ENCODE assay signal across 18 cellular contexts in the genomic region with DNA sequence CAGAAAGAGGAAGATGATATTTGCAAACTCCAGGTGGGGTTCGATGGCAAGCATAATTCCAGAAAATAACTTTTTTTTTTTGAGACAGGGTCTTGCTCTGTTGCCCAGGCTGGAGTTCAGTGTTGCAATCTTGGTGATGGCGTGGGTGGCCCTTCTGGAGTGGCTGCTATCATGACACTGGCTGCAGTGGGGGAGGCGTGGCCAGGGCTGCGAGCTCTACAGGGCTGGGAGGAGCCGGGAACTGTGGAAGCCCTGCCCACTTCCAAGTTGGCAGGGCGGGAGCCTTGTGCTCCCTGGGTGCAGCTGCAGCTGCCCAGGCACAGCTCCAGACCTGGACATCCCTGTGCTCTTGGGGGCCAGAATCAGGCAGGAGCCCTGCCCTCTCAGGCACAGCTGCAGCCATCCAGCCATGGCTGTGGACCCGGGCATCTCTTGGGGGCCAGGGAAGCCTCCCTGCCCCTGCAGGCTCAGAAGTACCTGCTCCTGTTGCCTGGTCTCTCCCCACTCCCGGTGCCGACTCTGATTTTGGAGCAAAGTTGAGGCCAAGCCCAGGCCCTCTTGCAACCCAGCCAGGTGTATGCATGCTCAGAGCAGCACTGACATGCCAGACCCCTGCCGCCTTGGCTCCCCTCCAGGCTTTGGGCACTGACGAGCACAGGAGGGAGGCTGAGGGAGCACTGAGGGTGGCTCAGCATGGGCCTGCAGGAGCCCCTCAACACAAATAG. TPM values are rescaled to one million over a fixed set of nuclear protein-coding genes. Genes with fewer than 3 reads are reported as not detected.
A peak's percentile ranks its signal among the peaks of the same experiment; 100 is the strongest.
DNase-seq lines count a peak whose midpoint lies in the region; ATAC-seq, FAIRE-seq and TF ChIP-seq lines count a peak whose summit lies in the region.
"Had no signal": no experiment of that assay in that cellular context is flagged by ENCODE, and none has a peak within 500 bp of the region (broad histone marks: within the 10 kb centered on the region; RNA-seq: fewer than 3 reads in every experiment).

No MANE protein-coding gene starts in this region.

- H2BK5ac ChIP-seq in mesenchymal stem cell (ENCODE audit: low read depth, low read length, poor library complexity, severe bottlenecking) = no peak overlapping the region

- peaks cover 11% of the 10 kb centered on the region for H3K27me3 Mint-ChIP-seq in GM23338 (ENCODE audit: insufficient read depth, low read depth, poor library complexity)
- H3K27me3 Mint-ChIP-seq: CD4-positive, alpha-beta memory T cell; T-helper 17 cell had no signal

- peak overlapping the region; percentile 8 for H4K91ac ChIP-seq in mesenchymal stem cell (ENCODE audit: low read length)

- peak overlapping the region in 1 of 2 experiments; percentile 14 for H3K23ac ChIP-seq in mesenchymal stem cell (ENCODE audit: low read length in 2 of 2)

- H3K9me3 ChIP-seq in MG63 = no peaks in the 10 kb centered on the region
- H3K9me3 ChIP-seq in K562 (replicated peaks; ENCODE audit: control insufficient read depth, insufficient read depth, low read depth, low read length) = no peaks in the 10 kb centered on the region
- H3K9me3 ChIP-seq in mesenchymal stem cell (ENCODE audit: control insufficient read depth, low read length) = no peaks in the 10 kb centered on the region
- no peaks in the 10 kb centered on the region for H3K9me3 ChIP-seq in tibial artery
- H3K9me3 ChIP-seq: esophagus muscularis mucosa, testis had no signal

- H3K4me2 ChIP-seq in GM23338 (no peak overlapping the region), K562 (ENCODE audit: insufficient read depth, low read length) (no peak overlapping the region), mesenchymal stem cell (ENCODE audit: low read length, poor library complexity, severe bottlenecking) (no peak overlapping the region)

- H3K4me3 Mint-ChIP-seq in GM23338 = no peak overlapping the region
- H3K4me3 Mint-ChIP-seq: activated CD4-positive, alpha-beta T cell treated with anti-CD3 and anti-CD28 coated beads, Interleukin-2, amount 10 ng/mL, durations not matched to agents 24 days and 14 days; activated T-helper 1 cell treated with anti-CD3 and anti-CD28 coated beads, Interleukin-12 subunit alpha, Interleukin-12 subunit beta, Interleukin-2, Interleukin-4 antibody, amounts not matched to agents 30 ng/mL and 10 ng/mL and 1 ng/mL, durations not matched to agents 14 hours and 24 hours and 36 hours; CD4-positive, alpha-beta memory T cell; T-helper 17 cell had no signal

- H3F3A ChIP-seq in GM23338 (replicated peaks; ENCODE audit: low read depth) = no peaks in the 10 kb centered on the region

- H3K27ac Mint-ChIP-seq in GM23338 = no peak overlapping the region
- H3K27ac Mint-ChIP-seq: activated CD4-positive, alpha-beta T cell treated with anti-CD3 and anti-CD28 coated beads, Interleukin-2, amount 10 ng/mL, durations not matched to agents 24 days and 14 days; activated T-helper 1 cell treated with anti-CD3 and anti-CD28 coated beads, Interleukin-12 subunit alpha, Interleukin-12 subunit beta, Interleukin-2, Interleukin-4 antibody, amounts not matched to agents 30 ng/mL and 10 ng/mL and 1 ng/mL, durations not matched to agents 14 hours and 24 hours and 36 hours; CD4-positive, alpha-beta memory T cell; T-helper 17 cell had no signal

- 0 out of 2 replicates have a peak, but pooled peaks cover 5% of the 10 kb centered on the region for H3K9me2 ChIP-seq in GM23338 (ENCODE audit: insufficient read depth)

- CTCF ChIA-PET in K562 (lab: Yijun Ruan, JAX; ENCODE audit: low intra/inter-chr PET ratio) = no interaction called here

- no peak overlapping the region for H2AK5ac ChIP-seq in mesenchymal stem cell (ENCODE audit: low read length, severe bottlenecking)

- H2BK120ac ChIP-seq in mesenchymal stem cell (ENCODE audit: low read depth, low read length) = no peak overlapping the region

- DNase-seq in GM23338 (ENCODE audit: low spot score) = peak; percentile 37
- peak; percentile 17 for DNase-seq in MG63
- DNase-seq in K562 (ENCODE audit: extremely low read depth in 1 of 4, low spot score in 3 of 4) = peak; percentile 17 to 44 (median 32)
- DNase-seq in mesenchymal stem cell = no peak
- DNase-seq in activated CD4-positive, alpha-beta T cell treated with anti-CD3 and anti-CD28 coated beads, Interleukin-2, amount 50 U/mL, for 1 hour = no peak
- no peak for DNase-seq in iPS-NIHi7 (ENCODE audit: extremely low spot score)
- no peak for DNase-seq in NCI-H226
- DNase-seq in tibial artery = no peak
- DNase-seq: activated CD4-positive, alpha-beta T cell treated with anti-CD3 and anti-CD28 coated beads, Interleukin-2, amount 10 ng/mL, durations not matched to agents 24 days and 14 days; CD4-positive, alpha-beta memory T cell; hippocampal formation; NCI-H1048; stimulated activated CD4-positive, alpha-beta T cell treated with anti-CD3 and anti-CD28 coated beads, Interleukin-12 subunit alpha, Interleukin-12 subunit beta, amount 100 ng/mL, for 4 hours; T-helper 17 cell; testis had no signal

- peaks cover 13% of the 10 kb centered on the region; the same call in 1 of the 2 replicates for H3K4me1 ChIP-seq in GM23338 (ENCODE audit: insufficient read depth)
- peaks cover 9 to 15% of the 10 kb centered on the region in 2 experiments; a peak in 4 of 5 replicates for H3K4me1 ChIP-seq in K562 (replicated peaks in 1 of 2; ENCODE audit: control insufficient read depth in 2 of 2, insufficient read depth in 2 of 2, low read length in 2 of 2)
- peaks cover 14% of the 10 kb centered on the region for H3K4me1 ChIP-seq in mesenchymal stem cell (ENCODE audit: control insufficient read depth, insufficient read depth, low read depth, low read length)
- H3K4me1 ChIP-seq in tibial artery = peaks cover 0 to 3% (median 0%) of the 10 kb centered on the region in 4 donors
- H3K4me1 ChIP-seq: testis had no signal

- H2AFZ ChIP-seq in GM23338 (no peak overlapping the region), K562 (ENCODE audit: low read depth, low read length) (no peak overlapping the region), mesenchymal stem cell (ENCODE audit: low read depth, low read length) (no peak overlapping the region)

- H3K14ac ChIP-seq in mesenchymal stem cell (ENCODE audit: low read length in 2 of 2) = peak overlapping the region in 1 of 2 experiments; percentile 62

- H3K27ac ChIP-seq in GM23338 (ENCODE audit: low read depth) (no peak overlapping the region), K562 (ENCODE audit: extremely low read depth, low read depth, low read length) (no peak overlapping the region), mesenchymal stem cell (ENCODE audit: low read length, poor library complexity, severe bottlenecking) (no peak overlapping the region), tibial artery (no peak overlapping the region)
- H3K27ac ChIP-seq: coronary artery, esophagus muscularis mucosa, testis had no signal

- no peak for TF ChIP-seq EP300 in K562 (IDR thresholded peaks at IDR 0.05; ENCODE audit: low read length)

- ATAC-seq in GM23338 = peak; percentile 62
- peak; percentile 64 for ATAC-seq in K562
- ATAC-seq: T-helper 17 cell had no signal

- intact Hi-C loops in K562 (cut with micrococcal nuclease) = no loop called here
- intact Hi-C loops in tibial artery (cut with DNase I; ENCODE audit: low total_unique reads) = no loop called here

- 16% methylated on average over 11 of the region's 11 CpGs for WGBS in K562 (ENCODE audit: insufficient coverage, low coverage, missing lambda C conversion rate)
- WGBS in mesenchymal stem cell = 91% methylated on average over 11 of the region's 11 CpGs

- H3K18ac ChIP-seq in mesenchymal stem cell (ENCODE audit: low read depth in 1 of 2, low read length in 2 of 2) = peak overlapping the region in 1 of 2 experiments; percentile 16

- H4K20me1 ChIP-seq in GM23338 (replicated peaks; ENCODE audit: insufficient read depth) (no peaks in the 10 kb centered on the region), K562 (replicated peaks; ENCODE audit: control insufficient read depth, insufficient read depth, low read length) (no peaks in the 10 kb centered on the region)

- H3K27me3 ChIP-seq in GM23338 (ENCODE audit: insufficient read depth) (no peaks in the 10 kb centered on the region), MG63 (no peaks in the 10 kb centered on the region), K562 (ENCODE audit: control insufficient read depth in 2 of 2, insufficient read depth in 2 of 2, low read length in 2 of 2) (peaks cover 0 to 3% of the 10 kb centered on the region in 2 experiments; a peak in 2 of 5 replicates), mesenchymal stem cell (ENCODE audit: control insufficient read depth in 1 of 2, insufficient read depth in 1 of 2, low read length in 2 of 2) (no peaks in the 10 kb centered on the region), tibial artery (no peaks in the 10 kb centered on the region)
- H3K27me3 ChIP-seq: esophagus muscularis mucosa, testis had no signal

- H3K36me3 Mint-ChIP-seq in GM23338 (ENCODE audit: low read depth) = no peaks in the 10 kb centered on the region; the same call in 2 of the 3 replicates
- H3K36me3 Mint-ChIP-seq: CD4-positive, alpha-beta memory T cell had no signal

- no peaks in the 10 kb centered on the region for H3K79me2 ChIP-seq in GM23338 (replicated peaks; ENCODE audit: insufficient read depth)
- no peaks in the 10 kb centered on the region for H3K79me2 ChIP-seq in K562 (ENCODE audit: control insufficient read depth, insufficient read depth, low read length)

- H3K4me1 Mint-ChIP-seq in GM23338 = peaks cover 32% of the 10 kb centered on the region

- BruUV-seq in K562 (replicated peaks; lab: Mats Ljungman, UMichigan) = no TSS peak

- H3K4ac ChIP-seq in mesenchymal stem cell (ENCODE audit: low read depth in 1 of 2, low read length in 2 of 2) = peak overlapping the region in 1 of 2 experiments; percentile 13

- H3K4me3 ChIP-seq in GM23338 = no peak overlapping the region
- H3K4me3 ChIP-seq in MG63 = no peak overlapping the region
- H3K4me3 ChIP-seq in K562 = no peak overlapping the region
- no peak overlapping the region for H3K4me3 ChIP-seq in mesenchymal stem cell (ENCODE audit: insufficient read depth in 1 of 2, low read depth in 1 of 2, low read length in 2 of 2)
- H3K4me3 ChIP-seq in tibial artery = no peak overlapping the region
- H3K4me3 ChIP-seq: coronary artery, esophagus muscularis mucosa, testis had no signal

- no peaks in the 10 kb centered on the region for H3K36me3 ChIP-seq in GM23338 (ENCODE audit: insufficient read depth)
- no peaks in the 10 kb centered on the region for H3K36me3 ChIP-seq in MG63
- H3K36me3 ChIP-seq in K562 (ENCODE audit: control insufficient read depth, insufficient read depth, low read length) = no peaks in the 10 kb centered on the region
- H3K36me3 ChIP-seq in mesenchymal stem cell (ENCODE audit: control insufficient read depth in 1 of 2, insufficient read depth in 2 of 2, low read depth in 1 of 2, low read length in 2 of 2) = peaks cover 0 to 2% of the 10 kb centered on the region in 2 experiments
- no peaks in the 10 kb centered on the region for H3K36me3 ChIP-seq in tibial artery
- H3K36me3 ChIP-seq: esophagus muscularis mucosa had no signal

- FAIRE-seq in K562 (lab: Jason Lieb, UNC) = no peak

- peaks cover 12% of the 10 kb centered on the region for H3K79me1 ChIP-seq in mesenchymal stem cell (replicated peaks; ENCODE audit: low read length, poor library complexity, severe bottlenecking)

- no peak overlapping the region for H2BK15ac ChIP-seq in mesenchymal stem cell (ENCODE audit: low read depth, poor library complexity, severe bottlenecking)

- no peak for TF ChIP-seq CTCF in GM23338 (conservative IDR thresholded peaks at IDR 0.05; ENCODE audit: low read depth in 2 of 2)
- TF ChIP-seq CTCF in K562 (IDR thresholded peaks at IDR 0.05 in 2 of 3, conservative IDR thresholded peaks at IDR 0.05 in 1 of 3; ENCODE audit: insufficient read depth in 2 of 3, low read depth in 1 of 3, low read length in 3 of 3) = no peak
- TF ChIP-seq CTCF in tibial artery (IDR thresholded peaks at IDR 0.05) = no peak

- peaks cover 11% of the 10 kb centered on the region for H3K9me3 Mint-ChIP-seq in GM23338
- H3K9me3 Mint-ChIP-seq: activated CD4-positive, alpha-beta T cell treated with anti-CD3 and anti-CD28 coated beads, Interleukin-2, amount 10 ng/mL, durations not matched to agents 24 days and 14 days; activated T-helper 1 cell treated with anti-CD3 and anti-CD28 coated beads, Interleukin-12 subunit alpha, Interleukin-12 subunit beta, Interleukin-2, Interleukin-4 antibody, amounts not matched to agents 30 ng/mL and 10 ng/mL and 1 ng/mL, durations not matched to agents 14 hours and 24 hours and 36 hours; CD4-positive, alpha-beta memory T cell had no signal

- in situ Hi-C loops in K562 (cut with MboI) = no loop called here

- POLR2A ChIA-PET in K562 (lab: Yijun Ruan, JAX) = interaction anchor here (2.0 kb wide), 1 partner anchor 10 kb away, joined by 9 read pairs; no protein-coding TSS in a partner anchor

- no peak for TF ChIP-seq POLR2A in K562 (conservative IDR thresholded peaks at IDR 0.05)

- H3K9me1 ChIP-seq in K562 (ENCODE audit: control insufficient read depth, insufficient read depth, low read length) = no peaks in the 10 kb centered on the region

- H4K8ac ChIP-seq in mesenchymal stem cell (ENCODE audit: low read length) = no peak overlapping the region

- peak overlapping the region in 1 of 2 experiments; percentile 25 for H2BK12ac ChIP-seq in mesenchymal stem cell (ENCODE audit: low read length in 2 of 2)

- no peak for TF ChIP-seq RAD21 in K562 (CRISPR knock-in tag; conservative IDR thresholded peaks at IDR 0.05 in 1 of 2, IDR thresholded peaks at IDR 0.05 in 1 of 2)

- H3K9ac ChIP-seq in K562 (ENCODE audit: insufficient read depth in 1 of 2, low read depth in 2 of 2, low read length in 2 of 2) (no peak overlapping the region), mesenchymal stem cell (ENCODE audit: low read length) (no peak overlapping the region)

RNA-seq across cellular contexts. Expression of a gene that starts 7.2 kb away (rescaled TPM):
- total RNA-seq in GM23338 (2014; rRNA removed; shearing (Covaris generic)) = 23.1 and 27.8 TPM in 2 replicates
- polyA plus RNA-seq in GM23338 (2016; fragmentation: Nextera tagmentation; extraction: Ambion mirVana) = 28.8 and 33.7 TPM in 2 replicates
- total RNA-seq in MG63 (2014; rRNA removed; shearing (Covaris generic); ENCODE audit: low replicate concordance) = 11.3 and 24.9 TPM in 2 replicates
- 15.5 and 25.6 TPM in 2 replicates for total RNA-seq in K562 (2011; cell fraction: chromatin; rRNA removed; ENCODE audit: low replicate concordance)
- 14.5 and 15.4 TPM in 2 replicates for total RNA-seq in K562 (2011; cell fraction: nucleolus; rRNA removed)
- 19.9 and 25.6 TPM in 2 replicates for total RNA-seq in K562 (2011; cell fraction: nucleoplasm; rRNA removed)
- total RNA-seq in K562 (2014; rRNA removed) = 10.0 and 11.1 TPM in 2 replicates
- total RNA-seq in K562 (2014; rRNA removed; fragmentation: Illumina TruSeq; extraction: Trizol) = 19.4 and 20.4 TPM in 2 replicates
- total RNA-seq in K562 (2015; rRNA removed; fragmentation: Illumina TruSeq; extraction: Trizol) = 16.4 and 18.6 TPM in 2 replicates
- 18.6 and 19.4 TPM in 2 replicates for total RNA-seq in K562 (2021)
- polyA plus RNA-seq in K562 (2011; rRNA removed) = 6.5 and 8.7 TPM in 2 replicates
- polyA plus RNA-seq in K562 (2011; cell fraction: cytosol; rRNA removed) = 4.9 and 5.4 TPM in 2 replicates
- polyA plus RNA-seq in K562 (2011; cell fraction: nucleus; rRNA removed) = 4.2 and 4.4 TPM in 2 replicates
- polyA plus RNA-seq in K562 (2012) = 8.6 and 11.1 TPM in 2 replicates
- 11.8 and 14.7 TPM in 2 replicates for polyA plus RNA-seq in K562 (2014; fragmentation: Illumina TruSeq; extraction: Trizol)
- polyA plus RNA-seq in K562 (2014; fragmentation: Nextera tagmentation; extraction: Ambion mirVana) = 10 to 100 TPM; 10.6 to 12.3 TPM
- polyA plus RNA-seq in K562 (2014; rRNA removed) = 7.8 and 8.0 TPM in 2 replicates
- polyA minus RNA-seq in K562 (2011; rRNA and poly(A)+ RNA removed) = 14.0 and 16.5 TPM in 2 replicates
- polyA minus RNA-seq in K562 (2011; cell fraction: cytosol; rRNA and poly(A)+ RNA removed) = 4.9 and 9.2 TPM in 2 replicates
- polyA minus RNA-seq in K562 (2011; cell fraction: nucleus; rRNA and poly(A)+ RNA removed) = 19.5 and 31.8 TPM in 2 replicates
- polyA plus RNA-seq in mesenchymal stem cell (2013, experiment 1 of 2) = 21.7 TPM
- 22.6 TPM for polyA plus RNA-seq in mesenchymal stem cell (2013, experiment 2 of 2)

RNA-seq across cellular contexts. Expression of a gene that starts 24.2 kb away (rescaled TPM):
- total RNA-seq in GM23338 (2014; rRNA removed; shearing (Covaris generic)) = 35.6 and 39.7 TPM in 2 replicates
- polyA plus RNA-seq in GM23338 (2016; fragmentation: Nextera tagmentation; extraction: Ambion mirVana) (102 and 107 TPM in 2 replicates), K562 (2011; rRNA removed) (36.0 and 38.5 TPM in 2 replicates), K562 (2014; fragmentation: Illumina TruSeq; extraction: Trizol) (24.7 and 38.7 TPM in 2 replicates), K562 (2014; fragmentation: Nextera tagmentation; extraction: Ambion mirVana) (10 to 100 TPM; 17.0 to 22.5 TPM), K562 (2014; rRNA removed) (33.5 and 41.7 TPM in 2 replicates)
- total RNA-seq in MG63 (2014; rRNA removed; shearing (Covaris generic); ENCODE audit: low replicate concordance) = 16.4 and 19.8 TPM in 2 replicates
- total RNA-seq in K562 (2011; cell fraction: chromatin; rRNA removed; ENCODE audit: low replicate concordance) = 24.3 and 26.2 TPM in 2 replicates
- 10.3 and 16.3 TPM in 2 replicates for total RNA-seq in K562 (2011; cell fraction: nucleolus; rRNA removed)
- total RNA-seq in K562 (2011; cell fraction: nucleoplasm; rRNA removed) = 15.6 and 17.2 TPM in 2 replicates
- total RNA-seq in K562 (2014; rRNA removed) (36.1 and 58.6 TPM in 2 replicates), K562 (2014; rRNA removed; fragmentation: Illumina TruSeq; extraction: Trizol) (30.1 and 31.6 TPM in 2 replicates), K562 (2015; rRNA removed; fragmentation: Illumina TruSeq; extraction: Trizol) (33.2 and 34.7 TPM in 2 replicates), K562 (2021) (33.0 and 34.8 TPM in 2 replicates)
- 22.8 and 39.6 TPM in 2 replicates for polyA plus RNA-seq in K562 (2011; cell fraction: cytosol; rRNA removed)
- 40.2 and 52.5 TPM in 2 replicates for polyA plus RNA-seq in K562 (2011; cell fraction: nucleus; rRNA removed)
- polyA plus RNA-seq in K562 (2012) = 32.5 and 34.3 TPM in 2 replicates
- 12.1 and 14.3 TPM in 2 replicates for polyA minus RNA-seq in K562 (2011; rRNA and poly(A)+ RNA removed)
- 19.7 and 21.9 TPM in 2 replicates for polyA minus RNA-seq in K562 (2011; cell fraction: cytosol; rRNA and poly(A)+ RNA removed)
- 13.2 and 14.4 TPM in 2 replicates for polyA minus RNA-seq in K562 (2011; cell fraction: nucleus; rRNA and poly(A)+ RNA removed)
- polyA plus RNA-seq in mesenchymal stem cell (2013, experiment 1 of 2) = 25.2 TPM
- polyA plus RNA-seq in mesenchymal stem cell (2013, experiment 2 of 2) = 25.7 TPM

Comparison
In these comparisons a context has a peak if more than half of its experiments do, and no peak if none do; other contexts are left out.
1. DNase-seq: peak in GM23338 (single experiment), MG63 (single experiment) and K562 (4 of 4); none in mesenchymal stem cell (single experiment), activated CD4-positive, alpha-beta T cell treated with anti-CD3 and anti-CD28 coated beads, Interleukin-2, amount 50 U/mL, for 1 hour (single experiment), iPS-NIHi7 (single experiment), NCI-H226 (single experiment) and tibial artery (0 of 2).